30 cellular contexts compared by ENCODE assay signal in genomic region chr4:16669036-16669435, GRCh38.
A peak's percentile ranks its signal among the peaks of the same experiment; 100 is the strongest.
DNase-seq lines count a peak whose midpoint lies in the region; ATAC-seq, FAIRE-seq and TF ChIP-seq lines count a peak whose summit lies in the region.
"Had no signal": no experiment of that assay in that cellular context is flagged by ENCODE, and none has a peak within 500 bp of the region (broad histone marks: within the 10 kb centered on the region; RNA-seq: fewer than 3 reads in every experiment).

No MANE protein-coding gene starts in this region.

- H3K4me3 ChIP-seq in left lung: no peak overlapping the region
- no peak overlapping the region for H3K4me3 ChIP-seq in uterus
- H3K4me3 ChIP-seq: BLaER1 treated with 17β-estradiol and CSF1 and Interleukin-3, amounts not matched to agents 10 nM and 100 nM; coronary artery; SK-N-MC; upper lobe of left lung had no signal

- TF ChIP-seq CTCF in left lung (IDR thresholded peaks at IDR 0.05) (no peak), uterus (IDR thresholded peaks at IDR 0.05) (no peak)

- H3K27ac ChIP-seq in left lung: no peak overlapping the region
- peak overlapping the region; percentile 51 to 61 for H3K27ac ChIP-seq in uterus
- H3K27ac ChIP-seq: BLaER1 treated with 17β-estradiol and CSF1 and Interleukin-3, amounts not matched to agents 10 nM and 100 nM; coronary artery; SK-N-MC; VCaP had no signal

- H3K4me1 ChIP-seq in left lung: no peaks in the 10 kb centered on the region
- peaks cover 5 to 11% of the 10 kb centered on the region in 2 donors for H3K4me1 ChIP-seq in uterus

- H3K9me3 ChIP-seq in left lung: no peaks in the 10 kb centered on the region
- H3K9me3 ChIP-seq in uterus: no peaks in the 10 kb centered on the region
- H3K9me3 ChIP-seq: BLaER1 treated with 17β-estradiol and CSF1 and Interleukin-3, amounts not matched to agents 10 nM and 100 nM; upper lobe of left lung had no signal

- ATAC-seq in Right ventricle myocardium superior (ENCODE audit: poor library complexity) (peak; percentile 93), left lung (peak; percentile 37)
- ATAC-seq: activated naive CD4-positive, alpha-beta T cell treated with anti-CD3 and anti-CD28 coated beads, Interleukin-2, amount 50 U/mL, for 72 hours had no signal

- no peak for FAIRE-seq in urothelium cell line (lab: Jason Lieb, UNC)
- FAIRE-seq: A204.1, keratinocyte, RCC 7860 had no signal

- no peak for TF ChIP-seq POLR2A in uterus (IDR thresholded peaks at IDR 0.05)

- no peaks in the 10 kb centered on the region for H3K27me3 ChIP-seq in left lung
- H3K27me3 ChIP-seq in uterus: no peaks in the 10 kb centered on the region
- H3K27me3 ChIP-seq: BLaER1 treated with 17β-estradiol and CSF1 and Interleukin-3, amounts not matched to agents 10 nM and 100 nM; upper lobe of left lung had no signal

- H3K36me3 ChIP-seq in left lung: no peaks in the 10 kb centered on the region
- H3K36me3 ChIP-seq in uterus: no peaks in the 10 kb centered on the region
- H3K36me3 ChIP-seq: BLaER1 treated with 17β-estradiol and CSF1 and Interleukin-3, amounts not matched to agents 10 nM and 100 nM; upper lobe of left lung had no signal

- no peak for DNase-seq in Right ventricle myocardium superior
- no peak for DNase-seq in cardiac septum (ENCODE audit: low spot score)
- peak; percentile 68 for DNase-seq in fibroblast of peridontal ligament (ENCODE audit: extremely low read depth)
- no peak for DNase-seq in left lung
- DNase-seq in uterus: peak; percentile 39 to 70
- no peak for DNase-seq in NCI-H226
- no peak for DNase-seq in NCI-H2029 (lab: John Stamatoyannopoulos, UW)
- no peak for DNase-seq in urothelium cell line (ENCODE audit: low spot score)
- DNase-seq: activated CD4-positive, alpha-beta T cell treated with anti-CD3 and anti-CD28 coated beads, Interleukin-2, amount 10 ng/mL, durations not matched to agents 7 days and 5 days; Calu3; endodermal cell; GOT3; hypothalamus; mesenchymal stem cell; MM.1S; naive B cell; NCI-H1436 treated with DMSO at 0.1 percent for 48 hours; NCI-H2171; NCI-H526; occipital lobe; retina; upper lobe of left lung had no signal

- intact Hi-C loops in Right ventricle myocardium superior (cut with DNase I) (no loop called here), cardiac septum (cut with DNase I) (no loop called here), left lung (cut with DNase I) (no loop called here), uterus (cut with DNase I; ENCODE audit: low total_unique reads) (no loop called here)

Comparison
In these comparisons a context has a peak if more than half of its experiments do, and no peak if none do; other contexts are left out.
1. DNase-seq: peak in fibroblast of peridontal ligament (single experiment) and uterus (2 of 2); none in Right ventricle myocardium superior (single experiment), cardiac septum (single experiment), left lung (0 of 2), NCI-H226 (single experiment), NCI-H2029 (single experiment) and urothelium cell line (single experiment).
2. H3K27ac ChIP-seq: peak in uterus (2 of 2); none in left lung (0 of 2).